In genomic region chr9:37037744-37038640, GRCh38 we compare ENCODE assay signal across 8 cellular contexts. TPM values are rescaled to one million over a fixed set of nuclear protein-coding genes. Genes with fewer than 3 reads are reported as not detected.
A peak's percentile ranks its signal among the peaks of the same experiment; 100 is the strongest.
DNase-seq lines count a peak whose midpoint lies in the region; ATAC-seq and TF ChIP-seq lines count a peak whose summit lies in the region.

No MANE protein-coding gene starts in this region.

- ATAC-seq in HG03108 (IDR thresholded peaks at IDR 0.05; ENCODE audit: unreplicated experiment) = no peak

- H3K27ac ChIP-seq in DOHH2 (ENCODE audit: low read depth, low read length) (peak overlapping the region; percentile 98), HL-60 (replicated peaks) (no peak overlapping the region), dorsolateral prefrontal cortex (no peak overlapping the region)

- H3K27me3 ChIP-seq in DOHH2 (ENCODE audit: control insufficient read depth, low read length) (no peaks in the 10 kb centered on the region), HL-60 (ENCODE audit: insufficient read depth, poor library complexity, severe bottlenecking) (peaks cover 62% of the 10 kb centered on the region), dorsolateral prefrontal cortex (peaks cover 16 to 100% (median 92%) of the 10 kb centered on the region in 45 donors), neuron (ENCODE audit: insufficient read depth, low read length) (peaks cover 33% of the 10 kb centered on the region)

- no peak for DNase-seq in HL-60 (ENCODE audit: low read depth in 1 of 2, low spot score in 1 of 2)
- DNase-seq in dorsolateral prefrontal cortex = no peak
- DNase-seq in HPDE6-E6E7 (ENCODE audit: extremely low spot score) = no peak
- no peak for DNase-seq in NK-92 treated with Interleukin-12 subunit alpha and Interleukin-12 subunit beta, amount 100 ng/mL, for 24 hours (lab: John Stamatoyannopoulos, UW)
- no peak for DNase-seq in DMS153 treated with DMSO at 0.1 percent for 48 hours (lab: John Stamatoyannopoulos, UW; ENCODE audit: unreplicated experiment)

- H3K9me3 ChIP-seq in DOHH2 (ENCODE audit: control insufficient read depth, insufficient read depth, low read length) = no peaks in the 10 kb centered on the region
- no peaks in the 10 kb centered on the region for H3K9me3 ChIP-seq in neuron (ENCODE audit: low read length)

- no peak overlapping the region for H2AFZ ChIP-seq in neuron (ENCODE audit: low read depth, low read length)

- intact Hi-C loops in dorsolateral prefrontal cortex (cut with DNase I) = no loop called here

- H3K4me1 ChIP-seq in DOHH2 (ENCODE audit: control insufficient read depth, low read length) = peaks cover 59% of the 10 kb centered on the region
- peaks cover 13% of the 10 kb centered on the region for H3K4me1 ChIP-seq in neuron (ENCODE audit: insufficient read depth, low read length)

- peaks cover 39% of the 10 kb centered on the region for H3F3A ChIP-seq in DOHH2 (ENCODE audit: control insufficient read depth, insufficient read depth)

- peaks cover 70% of the 10 kb centered on the region for H3K79me2 ChIP-seq in DOHH2 (ENCODE audit: control insufficient read depth, low read length)

- TF ChIP-seq CTCF in DOHH2 (IDR thresholded peaks at IDR 0.05; ENCODE audit: low read depth, low read length, poor library complexity, severe bottlenecking) = peak; percentile 19
- no peak for TF ChIP-seq CTCF in HL-60 (IDR thresholded peaks at IDR 0.05; ENCODE audit: insufficient read depth, low read length)
- no peak for TF ChIP-seq CTCF in dorsolateral prefrontal cortex (IDR thresholded peaks at IDR 0.05 in 54 of 56, conservative IDR thresholded peaks at IDR 0.05 in 2 of 56; ENCODE audit: low read depth in 1 of 56, partially characterized antibody in 56 of 56)

- H3K4me3 ChIP-seq in DOHH2 (ENCODE audit: low read length) (peak overlapping the region; percentile 87), HL-60 (replicated peaks; ENCODE audit: insufficient read depth, low read length) (peak overlapping the region; percentile 55), dorsolateral prefrontal cortex (peak overlapping the region in 56 of 59 donors; percentile 24 to 78 (median 54)), neuron (ENCODE audit: low read length) (peak overlapping the region; percentile 43)

- no peaks in the 10 kb centered on the region for H4K20me1 ChIP-seq in DOHH2 (ENCODE audit: control insufficient read depth, insufficient read depth, low read depth, low read length)

- peak overlapping the region; percentile 98 for H3K4me2 ChIP-seq in DOHH2 (ENCODE audit: low read length)

- H3K36me3 ChIP-seq in DOHH2 (ENCODE audit: control insufficient read depth, low read length) = peaks cover 40% of the 10 kb centered on the region
- H3K36me3 ChIP-seq in neuron (ENCODE audit: insufficient read depth, low read length) = no peaks in the 10 kb centered on the region

- no peaks in the 10 kb centered on the region for H3K9me2 ChIP-seq in DOHH2 (replicated peaks; ENCODE audit: control insufficient read depth, low read length)

RNA-seq across cellular contexts. Expression of gene PAX5, which starts 3.9 kb away (rescaled TPM):
- total RNA-seq in dorsolateral prefrontal cortex = under 1 TPM in 18 of 120 experiments, not detected in 102; 0.04 to 0.98 (median 0.09) TPM
